16 cellular contexts compared by ENCODE assay signal in the genomic region with DNA sequence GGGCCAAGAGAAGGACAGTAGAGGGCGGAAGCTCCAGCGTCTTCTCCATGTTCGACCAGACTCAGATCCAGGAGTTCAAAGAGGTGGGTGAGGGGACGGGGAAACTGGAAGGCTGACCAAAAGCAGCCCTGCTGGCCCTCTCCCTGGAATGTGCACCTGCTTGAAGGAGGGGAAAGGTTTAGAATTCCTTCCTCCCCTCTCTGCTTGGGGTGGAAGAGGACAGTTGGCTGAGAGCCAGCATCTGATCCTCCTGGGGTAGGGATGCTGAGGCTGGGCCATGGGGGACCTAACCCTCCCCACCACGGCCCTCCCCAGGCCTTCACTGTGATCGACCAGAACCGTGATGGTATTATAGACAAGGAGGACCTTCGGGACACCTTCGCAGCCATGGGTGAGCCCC. TPM values are rescaled to one million over a fixed set of nuclear protein-coding genes. Genes with fewer than 3 reads are reported as not detected.
A peak's percentile ranks its signal among the peaks of the same experiment; 100 is the strongest.
DNase-seq lines count a peak whose midpoint lies in the region; ATAC-seq and TF ChIP-seq lines count a peak whose summit lies in the region.
"Had no signal": no experiment of that assay in that cellular context is flagged by ENCODE, and none has a peak within 500 bp of the region (broad histone marks: within the 10 kb centered on the region; RNA-seq: fewer than 3 reads in every experiment).

No MANE protein-coding gene starts in this region.

- H3K9me3 Mint-ChIP-seq in CD8-positive, alpha-beta T cell, result no peaks in the 10 kb centered on the region
- H3K9me3 Mint-ChIP-seq in HFFc6, result no peaks in the 10 kb centered on the region

- CTCF ChIA-PET in CD8-positive, alpha-beta T cell (lab: Charles Lee), result interaction anchor here (1.4 to 1.5 kb wide), 2 partner anchors 34 to 36 kb away, joined by 4 read pairs; no protein-coding TSS in a partner anchor

- no peaks in the 10 kb centered on the region for H3K9me3 ChIP-seq in CD8-positive, alpha-beta T cell (ENCODE audit: low read length)
- no peaks in the 10 kb centered on the region for H3K9me3 ChIP-seq in neutrophil
- H3K9me3 ChIP-seq in HAP-1, result no peaks in the 10 kb centered on the region
- H3K9me3 ChIP-seq: BLaER1 treated with 17β-estradiol and CSF1 and Interleukin-3, amounts not matched to agents 10 nM and 100 nM; left ventricle myocardium inferior had no signal

- intact Hi-C loops in CD8-positive, alpha-beta T cell (cut with DNase I, micrococcal nuclease), result loop anchor here in 1 of 2 experiments (10.0 kb wide), 2 partner anchors 281 to 571 kb away; a partner anchor contains a TSS
- intact Hi-C loops in dorsolateral prefrontal cortex (cut with DNase I), result loop anchor here in 1 of 2 donors (5.0 kb wide), 1 partner anchor 39 kb away; no protein-coding TSS in a partner anchor

- no peaks in the 10 kb centered on the region for H3K27me3 Mint-ChIP-seq in CD8-positive, alpha-beta T cell (ENCODE audit: low read depth)
- H3K27me3 Mint-ChIP-seq in HFFc6 (ENCODE audit: insufficient read depth), result peaks cover 5% of the 10 kb centered on the region

- no peak overlapping the region for H3K27ac ChIP-seq in CD8-positive, alpha-beta T cell (ENCODE audit: low read depth, low read length)
- peak overlapping the region in 38 of 59 donors; percentile 5 to 100 (median 100) for H3K27ac ChIP-seq in dorsolateral prefrontal cortex
- H3K27ac ChIP-seq in neutrophil, result peak overlapping the region; percentile 13

- ATAC-seq in CD8-positive, alpha-beta T cell, result no peak
- ATAC-seq in GM21381 (IDR thresholded peaks at IDR 0.05; ENCODE audit: unreplicated experiment) (no peak), GM18861 (IDR thresholded peaks at IDR 0.05; ENCODE audit: unreplicated experiment) (no peak)

- peak overlapping the region; percentile 80 for H3K27ac Mint-ChIP-seq in CD8-positive, alpha-beta T cell
- peak overlapping the region; percentile 26; the same call in 1 of the 2 replicates for H3K27ac Mint-ChIP-seq in HFFc6

- H3K4me3 Mint-ChIP-seq in CD8-positive, alpha-beta T cell, result no peak overlapping the region
- no peak overlapping the region for H3K4me3 Mint-ChIP-seq in HFFc6

- no peak overlapping the region for H3K4me3 ChIP-seq in CD8-positive, alpha-beta T cell (ENCODE audit: low read depth, low read length)
- H3K4me3 ChIP-seq in dorsolateral prefrontal cortex (no peak overlapping the region), neutrophil (ENCODE audit: low read depth in 1 of 2, low read length in 1 of 2) (no peak overlapping the region), HAP-1 (no peak overlapping the region)
- H3K4me3 ChIP-seq: BLaER1 treated with 17β-estradiol and CSF1 and Interleukin-3, amounts not matched to agents 10 nM and 100 nM; left ventricle myocardium inferior had no signal

- H3K36me3 Mint-ChIP-seq in CD8-positive, alpha-beta T cell, result peaks cover 21% of the 10 kb centered on the region
- H3K36me3 Mint-ChIP-seq in HFFc6 (ENCODE audit: low read depth), result peaks cover 5% of the 10 kb centered on the region

- peaks cover 52% of the 10 kb centered on the region for H3K4me1 Mint-ChIP-seq in CD8-positive, alpha-beta T cell (ENCODE audit: low read depth)
- peaks cover 35% of the 10 kb centered on the region for H3K4me1 Mint-ChIP-seq in HFFc6 (ENCODE audit: low read depth)

- TF ChIP-seq CTCF in CD8-positive, alpha-beta T cell (IDR thresholded peaks at IDR 0.05), result no peak
- TF ChIP-seq CTCF in HFFc6 (IDR thresholded peaks at IDR 0.05) (no peak), dorsolateral prefrontal cortex (IDR thresholded peaks at IDR 0.05 in 54 of 56, conservative IDR thresholded peaks at IDR 0.05 in 2 of 56; ENCODE audit: low read depth in 1 of 56, partially characterized antibody in 56 of 56) (no peak), neutrophil (IDR thresholded peaks at IDR 0.05) (no peak)

- in situ Hi-C loops in HAP-1 (cut with MboI; ENCODE audit: low sequenced_read_pairs), result loop anchor here (25.0 kb wide), 2 partner anchors 289 to 536 kb away; a partner anchor contains a TSS

- no peaks in the 10 kb centered on the region for H3K36me3 ChIP-seq in CD8-positive, alpha-beta T cell (ENCODE audit: insufficient read depth, low read length)
- H3K36me3 ChIP-seq in neutrophil (no peaks in the 10 kb centered on the region), HAP-1 (replicated peaks) (no peaks in the 10 kb centered on the region)
- H3K36me3 ChIP-seq: BLaER1 treated with 17β-estradiol and CSF1 and Interleukin-3, amounts not matched to agents 10 nM and 100 nM; left ventricle myocardium inferior had no signal

- POLR2A ChIA-PET in CD8-positive, alpha-beta T cell (lab: Charles Lee), result interaction anchor here (1.3 to 1.7 kb wide), 2 partner anchors 20 to 42 kb away, joined by 4 to 7 read pairs; a partner anchor contains a TSS

- DNase-seq in CD8-positive, alpha-beta T cell, result no peak
- DNase-seq in HFFc6 (no peak), dorsolateral prefrontal cortex (no peak), HAP-1 (ENCODE audit: low spot score in 2 of 2) (no peak)
- DNase-seq: dermis blood vessel endothelial cell, left ventricle myocardium inferior, NCI-H146, small intestine had no signal

- H3K27me3 ChIP-seq in CD8-positive, alpha-beta T cell (ENCODE audit: insufficient read depth, low read length), result no peaks in the 10 kb centered on the region
- H3K27me3 ChIP-seq in dorsolateral prefrontal cortex (no peaks in the 10 kb centered on the region), neutrophil (no peaks in the 10 kb centered on the region), HAP-1 (ENCODE audit: low read depth) (no peaks in the 10 kb centered on the region)
- H3K27me3 ChIP-seq: BLaER1 treated with 17β-estradiol and CSF1 and Interleukin-3, amounts not matched to agents 10 nM and 100 nM had no signal

- H3K4me1 ChIP-seq in CD8-positive, alpha-beta T cell (ENCODE audit: insufficient read depth, low read length), result peaks cover 43% of the 10 kb centered on the region
- H3K4me1 ChIP-seq in neutrophil (ENCODE audit: control insufficient read depth in 1 of 2, insufficient read depth in 1 of 2, low read depth in 1 of 2, low read length in 1 of 2) (peaks cover 27 to 35% of the 10 kb centered on the region in 2 experiments), HAP-1 (peaks cover 15% of the 10 kb centered on the region)

RNA-seq across cellular contexts. Expression of a gene that starts 1.2 kb away (rescaled TPM):
- 1 to 10 TPM; 3.0 to 3.1 TPM for total RNA-seq in CD8-positive, alpha-beta T cell
- total RNA-seq in HFFc6 (2021; fragmentation: NEBNext Ultra II Directional; extraction: Animal tissue kit (Norgen Biotek cat#: 25700)), result 1 to 10 TPM in 1 of 6 experiments, under 1 TPM in 2, not detected in 3; 0.77 to 1.2 (median 0.82) TPM
- 1 to 10 TPM in 12 of 120 experiments, under 1 TPM in 1, not detected in 107; 0.95 to 3.8 (median 2.0) TPM for total RNA-seq in dorsolateral prefrontal cortex
- total RNA-seq: astrocyte, Daoy, dermis blood vessel endothelial cell, fibroblast of lung, left ventricle myocardium inferior, NCI-H460 had no signal

RNA-seq across cellular contexts. Expression of a gene that starts 5.5 kb away (rescaled TPM):
- 10 to 100 TPM; 12.3 to 13.8 TPM for total RNA-seq in CD8-positive, alpha-beta T cell
- total RNA-seq in HFFc6 (2021; fragmentation: NEBNext Ultra II Directional; extraction: Animal tissue kit (Norgen Biotek cat#: 25700)), result 10 to 100 TPM; 44.6 to 51.6 (median 46.3) TPM
- 10 to 100 TPM; 50.3 to 87.6 (median 67.1) TPM for total RNA-seq in dorsolateral prefrontal cortex

RNA-seq across cellular contexts. Expression of a gene that starts 6.5 kb away (rescaled TPM):
- 100 to 1,000 TPM; 147 to 150 TPM for total RNA-seq in CD8-positive, alpha-beta T cell
- 1 to 10 TPM; 1.5 to 2.8 (median 1.8) TPM for total RNA-seq in HFFc6 (2021; fragmentation: NEBNext Ultra II Directional; extraction: Animal tissue kit (Norgen Biotek cat#: 25700))
- total RNA-seq in dorsolateral prefrontal cortex, result 1 to 10 TPM; 1.6 to 8.3 (median 4.0) TPM
- total RNA-seq: Daoy, dermis blood vessel endothelial cell, NCI-H460 had no signal

RNA-seq across cellular contexts. Expression of a gene that starts 19.4 kb away (rescaled TPM):
- total RNA-seq in CD8-positive, alpha-beta T cell, result 1 to 10 TPM; 2.3 to 2.4 TPM
- 1 to 10 TPM; 5.3 to 7.9 (median 6.1) TPM for total RNA-seq in HFFc6 (2021; fragmentation: NEBNext Ultra II Directional; extraction: Animal tissue kit (Norgen Biotek cat#: 25700))
- total RNA-seq in dorsolateral prefrontal cortex, result 10 to 100 TPM; 10.1 to 24.9 (median 16.6) TPM

RNA-seq across cellular contexts. Expression of a gene that starts 20.7 kb away (rescaled TPM):
- total RNA-seq in CD8-positive, alpha-beta T cell, result 10 to 100 TPM; 35.4 to 35.9 TPM
- total RNA-seq in HFFc6 (2021; fragmentation: NEBNext Ultra II Directional; extraction: Animal tissue kit (Norgen Biotek cat#: 25700)), result 10 to 100 TPM; 76.2 to 91.0 (median 80.4) TPM
- 10 to 100 TPM; 45.0 to 76.5 (median 59.2) TPM for total RNA-seq in dorsolateral prefrontal cortex

Comparison
In these comparisons a context has a peak if more than half of its experiments do, and no peak if none do; other contexts are left out.
1. RNA of a gene that starts 6.5 kb away (total RNA-seq): 147 to 150 TPM in CD8-positive, alpha-beta T cell; 1.6 to 8.3 TPM in dorsolateral prefrontal cortex and 1.5 to 2.8 TPM in HFFc6; every median in the first group is over 10 times any median in the second.